ENCODE assay signal across 1 cellular context in the genomic region with DNA sequence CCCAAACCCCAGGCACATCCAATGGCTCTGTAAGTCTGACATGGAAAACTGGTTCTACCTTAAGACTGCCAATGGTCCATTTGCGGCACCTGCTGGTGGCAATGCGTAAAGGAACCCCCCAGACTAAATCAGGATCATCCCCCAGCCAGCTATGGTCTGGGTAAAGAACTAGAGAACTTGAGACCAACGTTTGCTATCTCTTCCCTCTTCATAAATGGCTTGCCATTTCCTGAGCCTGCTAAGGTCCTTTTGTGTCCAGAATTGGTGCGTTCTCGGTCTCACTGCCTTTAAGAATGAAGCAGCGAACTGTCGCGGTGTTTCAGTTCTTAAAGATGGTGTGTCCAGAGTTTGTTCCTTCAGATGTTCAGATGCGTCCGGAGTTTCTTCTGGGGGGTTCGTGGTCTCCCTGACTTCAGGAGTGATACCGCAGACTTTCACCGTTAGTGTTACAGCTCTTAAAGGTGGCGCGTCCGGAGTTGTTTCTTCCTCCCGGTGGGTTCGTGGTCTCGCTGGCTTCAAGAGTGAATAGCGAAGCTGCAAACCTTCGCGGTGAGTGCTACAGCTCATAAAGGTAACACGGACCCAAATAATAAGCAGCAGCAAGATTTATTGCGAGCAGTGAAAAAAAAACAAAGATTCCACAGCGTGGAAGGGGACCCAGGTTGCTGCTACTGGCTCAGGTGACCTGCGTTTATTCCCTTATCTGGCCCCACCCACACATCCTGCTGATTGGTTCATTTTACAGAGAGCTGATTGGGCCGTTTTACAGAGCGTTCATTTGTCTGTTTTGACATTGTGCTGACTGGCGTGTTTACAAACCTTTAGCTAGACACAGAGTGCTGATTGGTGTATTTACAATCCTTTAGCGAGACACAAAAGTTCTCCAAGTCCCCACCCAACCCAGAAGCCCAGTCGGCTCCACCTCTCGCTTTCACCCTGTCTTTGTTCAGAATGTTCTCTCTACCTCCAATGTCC.
TF ChIP-seq lines count a peak whose summit lies in the region.

No MANE protein-coding gene starts in this region.

TF ChIP-seq in HepG2, 621 proteins besides CTCF, POLR2A, EP300 and RAD21:
- TF ChIP-seq ZNF496 (CRISPR knock-in tag; IDR thresholded peaks at IDR 0.05; ENCODE audit: insufficient replicate concordance) (no peak), DDIT3 (CRISPR knock-in tag; IDR thresholded peaks at IDR 0.05) (no peak), RFX1 (IDR thresholded peaks at IDR 0.05) (no peak), MAFF (IDR thresholded peaks at IDR 0.05; ENCODE audit: low read depth, low read length) (peak; percentile 23; the same call in 1 of the 2 replicates), NR2F1 (CRISPR knock-in tag; IDR thresholded peaks at IDR 0.05) (no peak), KLF13 (CRISPR knock-in tag; IDR thresholded peaks at IDR 0.05) (no peak), SMC3 (IDR thresholded peaks at IDR 0.05; ENCODE audit: low read length) (0 out of 2 replicates have a peak, but pooled peaks have one; percentile 21), ELF1 (CRISPR knock-in tag; IDR thresholded peaks at IDR 0.05) (no peak), MAFK (conservative IDR thresholded peaks at IDR 0.05 in 1 of 2, IDR thresholded peaks at IDR 0.05 in 1 of 2; ENCODE audit: low read length in 2 of 2) (0 out of 4 replicates have a peak, but pooled peaks of 1 of the 2 experiments have one; percentile 7), NPAS2 (CRISPR knock-in tag; IDR thresholded peaks at IDR 0.05; ENCODE audit: borderline replicate concordance) (no peak), SETDB1 (CRISPR knock-in tag; IDR thresholded peaks at IDR 0.05; ENCODE audit: borderline replicate concordance) (no peak), ZBTB26 (CRISPR knock-in tag; IDR thresholded peaks at IDR 0.05; ENCODE audit: borderline replicate concordance) (no peak), PHF5A (CRISPR knock-in tag; IDR thresholded peaks at IDR 0.05; ENCODE audit: low read depth, unreplicated experiment) (no peak), STAG1 (CRISPR knock-in tag; IDR thresholded peaks at IDR 0.05) (peak; percentile 50), ZNF678 (CRISPR knock-in tag; IDR thresholded peaks at IDR 0.05) (no peak)
- TF ChIP-seq, protein P1, sequence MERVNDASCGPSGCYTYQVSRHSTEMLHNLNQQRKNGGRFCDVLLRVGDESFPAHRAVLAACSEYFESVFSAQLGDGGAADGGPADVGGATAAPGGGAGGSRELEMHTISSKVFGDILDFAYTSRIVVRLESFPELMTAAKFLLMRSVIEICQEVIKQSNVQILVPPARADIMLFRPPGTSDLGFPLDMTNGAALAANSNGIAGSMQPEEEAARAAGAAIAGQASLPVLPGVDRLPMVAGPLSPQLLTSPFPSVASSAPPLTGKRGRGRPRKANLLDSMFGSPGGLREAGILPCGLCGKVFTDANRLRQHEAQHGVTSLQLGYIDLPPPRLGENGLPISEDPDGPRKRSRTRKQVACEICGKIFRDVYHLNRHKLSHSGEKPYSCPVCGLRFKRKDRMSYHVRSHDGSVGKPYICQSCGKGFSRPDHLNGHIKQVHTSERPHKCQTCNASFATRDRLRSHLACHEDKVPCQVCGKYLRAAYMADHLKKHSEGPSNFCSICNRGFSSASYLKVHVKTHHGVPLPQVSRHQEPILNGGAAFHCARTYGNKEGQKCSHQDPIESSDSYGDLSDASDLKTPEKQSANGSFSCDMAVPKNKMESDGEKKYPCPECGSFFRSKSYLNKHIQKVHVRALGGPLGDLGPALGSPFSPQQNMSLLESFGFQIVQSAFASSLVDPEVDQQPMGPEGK (CRISPR knock-in tag; IDR thresholded peaks at IDR 0.05) = no peak
- TF ChIP-seq, protein P2, sequence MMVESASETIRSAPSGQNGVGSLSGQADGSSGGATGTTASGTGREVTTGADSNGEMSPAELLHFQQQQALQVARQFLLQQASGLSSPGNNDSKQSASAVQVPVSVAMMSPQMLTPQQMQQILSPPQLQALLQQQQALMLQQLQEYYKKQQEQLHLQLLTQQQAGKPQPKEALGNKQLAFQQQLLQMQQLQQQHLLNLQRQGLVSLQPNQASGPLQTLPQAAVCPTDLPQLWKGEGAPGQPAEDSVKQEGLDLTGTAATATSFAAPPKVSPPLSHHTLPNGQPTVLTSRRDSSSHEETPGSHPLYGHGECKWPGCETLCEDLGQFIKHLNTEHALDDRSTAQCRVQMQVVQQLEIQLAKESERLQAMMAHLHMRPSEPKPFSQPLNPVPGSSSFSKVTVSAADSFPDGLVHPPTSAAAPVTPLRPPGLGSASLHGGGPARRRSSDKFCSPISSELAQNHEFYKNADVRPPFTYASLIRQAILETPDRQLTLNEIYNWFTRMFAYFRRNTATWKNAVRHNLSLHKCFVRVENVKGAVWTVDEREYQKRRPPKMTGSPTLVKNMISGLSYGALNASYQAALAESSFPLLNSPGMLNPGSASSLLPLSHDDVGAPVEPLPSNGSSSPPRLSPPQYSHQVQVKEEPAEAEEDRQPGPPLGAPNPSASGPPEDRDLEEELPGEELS (CRISPR knock-in tag; IDR thresholded peaks at IDR 0.05) = no peak
